ENCODE assay signal across 22 cellular contexts in the genomic region with DNA sequence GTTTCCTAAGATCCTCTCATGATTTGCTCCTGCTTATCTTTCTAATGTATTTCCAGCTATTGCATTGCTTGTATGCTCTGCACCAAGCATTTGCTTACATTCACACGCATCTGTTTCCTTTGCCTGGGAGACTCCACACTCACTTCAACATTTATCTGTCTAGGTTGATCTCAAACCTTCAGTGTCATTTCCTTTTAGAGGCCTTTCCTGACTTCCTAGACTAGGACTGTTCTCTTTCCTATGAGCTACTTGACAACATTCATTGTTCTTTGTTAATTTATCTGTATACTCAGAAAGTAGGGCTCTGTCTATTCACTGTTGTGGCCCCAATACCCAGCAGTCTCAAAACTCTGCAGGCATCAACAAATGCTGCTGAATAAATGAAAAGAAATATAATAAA.
"Had no signal": no experiment of that assay in that cellular context is flagged by ENCODE, and none has a peak within 500 bp of the region (broad histone marks: within the 10 kb centered on the region; RNA-seq: fewer than 3 reads in every experiment).

No MANE protein-coding gene starts in this region.

- ATAC-seq: activated CD8-positive, alpha-beta T cell treated with anti-CD3 and anti-CD28 coated beads for 36 hours; activated T-helper 17 cell treated with anti-CD3 and anti-CD28 coated beads, Interleukin-2, amount 50 U/mL, for 72 hours; heart left ventricle; left ventricle myocardium superior had no signal

- H3K4me1 Mint-ChIP-seq: activated CD4-positive, alpha-beta T cell treated with anti-CD3 and anti-CD28 coated beads, Interleukin-2, amount 10 ng/mL, durations not matched to agents 24 days and 14 days; activated T-helper 17 cell treated with anti-CD3 and anti-CD28 coated beads, Interleukin-2, amount 50 U/mL, for 72 hours; central memory CD8-positive, alpha-beta T cell had no signal

- H3K27me3 Mint-ChIP-seq: activated CD8-positive, alpha-beta T cell treated with anti-CD3 and anti-CD28 coated beads for 36 hours; activated T-helper 17 cell treated with anti-CD3 and anti-CD28 coated beads, Interleukin-2, amount 50 U/mL, for 72 hours; brain; central memory CD8-positive, alpha-beta T cell had no signal

- H3K4me3 Mint-ChIP-seq: activated CD4-positive, alpha-beta T cell treated with anti-CD3 and anti-CD28 coated beads, Interleukin-2, amount 10 ng/mL, durations not matched to agents 24 days and 14 days; activated CD8-positive, alpha-beta T cell treated with anti-CD3 and anti-CD28 coated beads for 36 hours; activated naive CD4-positive, alpha-beta T cell treated with anti-CD3 and anti-CD28 coated beads for 36 hours; activated T-helper 17 cell treated with anti-CD3 and anti-CD28 coated beads, Interleukin-2, amount 50 U/mL, for 72 hours; brain; central memory CD8-positive, alpha-beta T cell; T-helper 2 cell treated with Interferon-gamma antibody and Interleukin-4, amounts not matched to agents 5 μg/mL and 100 μg/mL, for 36 hours had no signal

- H3K27ac Mint-ChIP-seq: activated CD4-positive, alpha-beta T cell treated with anti-CD3 and anti-CD28 coated beads, Interleukin-2, amount 10 ng/mL, durations not matched to agents 24 days and 14 days; activated CD8-positive, alpha-beta T cell treated with anti-CD3 and anti-CD28 coated beads for 36 hours; activated naive CD4-positive, alpha-beta T cell treated with anti-CD3 and anti-CD28 coated beads for 36 hours; activated T-helper 17 cell treated with anti-CD3 and anti-CD28 coated beads, Interleukin-2, amount 50 U/mL, for 72 hours; T-helper 2 cell treated with Interferon-gamma antibody and Interleukin-4, amounts not matched to agents 5 μg/mL and 100 μg/mL, for 36 hours had no signal

- H3K27me3 ChIP-seq: esophagus squamous epithelium, heart left ventricle, tibial artery had no signal

- DNase-seq: activated CD4-positive, alpha-beta T cell treated with anti-CD3 and anti-CD28 coated beads, Interleukin-2, amount 10 ng/mL, durations not matched to agents 24 days and 14 days; activated CD4-positive, CD25-positive, alpha-beta regulatory T cell; activated CD8-positive, alpha-beta T cell treated with anti-CD3 and anti-CD28 coated beads for 36 hours; activated naive CD4-positive, alpha-beta T cell treated with anti-CD3 and anti-CD28 coated beads for 36 hours; activated T-cell treated with anti-CD3 and anti-CD28 coated beads, Interleukin-2, amount 50 U/mL, for 1 hour; anterior cingulate cortex; effector CD4-positive, alpha-beta T cell; esophagus squamous epithelium; foreskin melanocyte; heart left ventricle; left ventricle myocardium superior; occipital lobe; stimulated activated CD4-positive, alpha-beta T cell treated with anti-CD3 and anti-CD28 coated beads, Interleukin-12 subunit alpha, Interleukin-12 subunit beta, amount 100 ng/mL, for 4 hours; stimulated activated CD4-positive, alpha-beta T cell treated with anti-CD3 and anti-CD28 coated beads, Interleukin-1b, Interleukin-23, amount 100 ng/mL, for 48 hours; stimulated activated CD8-positive, alpha-beta memory T cell treated with anti-CD3 and anti-CD28 coated beads, Interleukin-4, amount 100 ng/mL, for 48 hours; stimulated activated naive CD4-positive, alpha-beta T cell treated with Interleukin-2 at 50 U/mL for 16 hours; tibial artery had no signal

- H3K9me3 Mint-ChIP-seq: activated CD4-positive, alpha-beta T cell treated with anti-CD3 and anti-CD28 coated beads, Interleukin-2, amount 10 ng/mL, durations not matched to agents 24 days and 14 days; activated CD8-positive, alpha-beta T cell treated with anti-CD3 and anti-CD28 coated beads for 36 hours; activated naive CD4-positive, alpha-beta T cell treated with anti-CD3 and anti-CD28 coated beads for 36 hours; activated T-helper 17 cell treated with anti-CD3 and anti-CD28 coated beads, Interleukin-2, amount 50 U/mL, for 72 hours; brain; central memory CD8-positive, alpha-beta T cell; T-helper 2 cell treated with Interferon-gamma antibody and Interleukin-4, amounts not matched to agents 5 μg/mL and 100 μg/mL, for 36 hours had no signal

- H3K27ac ChIP-seq: coronary artery had no signal

- H3K4me3 ChIP-seq: coronary artery, esophagus squamous epithelium, heart left ventricle, tibial artery had no signal

- H3K36me3 ChIP-seq: heart left ventricle, tibial artery had no signal

- H3K9me3 ChIP-seq: esophagus squamous epithelium, tibial artery had no signal
